Comparison of ENCODE assay signal across 8 cellular contexts in the genomic region with DNA sequence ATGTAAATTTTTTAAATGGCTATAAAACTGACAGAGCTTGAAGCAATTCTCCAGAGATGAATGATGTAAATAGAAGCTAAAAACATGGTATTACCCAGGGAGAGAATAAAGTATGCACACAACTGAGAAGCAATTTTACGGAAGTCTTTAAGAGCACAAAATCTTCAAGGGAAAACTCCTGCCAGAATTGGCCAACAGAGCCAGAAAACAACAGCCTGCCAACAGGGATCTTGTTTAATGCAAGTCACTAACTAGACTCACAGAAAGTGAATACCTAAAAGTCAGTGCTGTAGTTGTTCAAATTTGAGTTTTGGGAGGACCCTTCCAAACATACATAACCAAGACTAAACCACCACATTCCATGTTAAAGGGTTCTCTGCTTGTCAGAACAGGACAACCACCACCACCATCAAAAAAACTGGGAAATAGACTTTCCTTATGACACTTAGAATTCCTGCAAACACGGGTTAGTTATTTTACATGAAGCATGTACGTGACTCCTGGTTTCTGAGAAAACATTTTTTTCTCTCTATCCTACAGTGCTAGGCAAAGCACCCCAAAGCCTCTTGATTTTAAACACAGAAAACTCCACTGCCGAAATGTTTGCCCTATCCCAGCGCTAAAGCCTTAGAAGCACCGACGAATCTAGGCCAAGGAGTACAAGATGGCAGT. TPM values are rescaled to one million over a fixed set of nuclear protein-coding genes. Genes with fewer than 3 reads are reported as not detected.
DNase-seq lines count a peak whose midpoint lies in the region; ATAC-seq, FAIRE-seq and TF ChIP-seq lines count a peak whose summit lies in the region.

No MANE protein-coding gene starts in this region.

- CTCF ChIA-PET in GM10248 (lab: Yijun Ruan, JAX): interaction anchor here (1.3 to 3.6 kb wide), 2 partner anchors 12 to 25 kb away, joined by 4 to 19 read pairs; no protein-coding TSS in a partner anchor

- H3K27ac ChIP-seq in colonic mucosa (peak overlapping the region; percentile 94), muscle layer of duodenum (ENCODE audit: low read length) (peak overlapping the region; percentile 97)

- H3K27me3 ChIP-seq in colonic mucosa (no peaks in the 10 kb centered on the region), muscle layer of duodenum (ENCODE audit: low read depth, low read length) (no peaks in the 10 kb centered on the region)

- ATAC-seq in HG03439 (IDR thresholded peaks at IDR 0.05; ENCODE audit: unreplicated experiment): no peak

- intact Hi-C loops in colonic mucosa (cut with DNase I): no loop called here

- POLR2A ChIA-PET in GM10248 (lab: Yijun Ruan, JAX): no interaction called here

- DNase-seq in NOMO-1 treated with dmso at 0.1 percent for 144 hours (lab: John Stamatoyannopoulos, UW; ENCODE audit: unreplicated experiment) (peak; percentile 16), colonic mucosa (peak; percentile 26), GM10248 (ENCODE audit: extremely low spot score) (no peak), DMS114 treated with DMSO at 0.1 percent for 48 hours (lab: John Stamatoyannopoulos, UW; ENCODE audit: unreplicated experiment) (no peak)
- no peak for DNase-seq in effector CD4-positive, alpha-beta T cell

- TF ChIP-seq CTCF in colonic mucosa (IDR thresholded peaks at IDR 0.05): no peak
- no peak for TF ChIP-seq CTCF in GM10248 (IDR thresholded peaks at IDR 0.05; ENCODE audit: control extremely low read depth, extremely low read depth, low read depth, missing control alignments)

- peak; percentile 67 for FAIRE-seq in G401.6 (lab: Jason Lieb, UNC)

- H3K4me1 ChIP-seq in colonic mucosa (peaks cover 20% of the 10 kb centered on the region), muscle layer of duodenum (ENCODE audit: control insufficient read depth in 1 of 2, insufficient read depth in 2 of 2, low read length in 2 of 2) (peaks cover 18 to 23% of the 10 kb centered on the region in 2 donors)

- H3K9me3 ChIP-seq in colonic mucosa (no peaks in the 10 kb centered on the region), muscle layer of duodenum (ENCODE audit: control insufficient read depth in 1 of 2, low read length in 2 of 2) (no peaks in the 10 kb centered on the region)

- H3K36me3 ChIP-seq in colonic mucosa: no peaks in the 10 kb centered on the region
- H3K36me3 ChIP-seq in muscle layer of duodenum (ENCODE audit: control insufficient read depth in 1 of 2, insufficient read depth in 2 of 2, low read length in 2 of 2): no peaks in the 10 kb centered on the region

- peak overlapping the region; percentile 97 for H3K9ac ChIP-seq in colonic mucosa (ENCODE audit: low read depth in 2 of 2, low read length in 2 of 2)

- H3K4me3 ChIP-seq in colonic mucosa (peak overlapping the region; percentile 69), muscle layer of duodenum (ENCODE audit: low read depth in 1 of 2, low read length in 2 of 2) (peak overlapping the region; percentile 82 to 96)

RNA-seq across cellular contexts. Expression of gene EPS15, which starts 1.6 kb away (rescaled TPM):
- 10 to 100 TPM; 40.3 to 55.8 TPM for total RNA-seq in colonic mucosa

Comparison
In these comparisons a context has a peak if more than half of its experiments do, and no peak if none do; other contexts are left out.
1. DNase-seq: peak in NOMO-1 treated with dmso at 0.1 percent for 144 hours (single experiment) and colonic mucosa (single experiment); none in GM10248 (single experiment), effector CD4-positive, alpha-beta T cell (single experiment) and DMS114 treated with DMSO at 0.1 percent for 48 hours (single experiment).